1 cellular context compared by ENCODE assay signal in the genomic region with DNA sequence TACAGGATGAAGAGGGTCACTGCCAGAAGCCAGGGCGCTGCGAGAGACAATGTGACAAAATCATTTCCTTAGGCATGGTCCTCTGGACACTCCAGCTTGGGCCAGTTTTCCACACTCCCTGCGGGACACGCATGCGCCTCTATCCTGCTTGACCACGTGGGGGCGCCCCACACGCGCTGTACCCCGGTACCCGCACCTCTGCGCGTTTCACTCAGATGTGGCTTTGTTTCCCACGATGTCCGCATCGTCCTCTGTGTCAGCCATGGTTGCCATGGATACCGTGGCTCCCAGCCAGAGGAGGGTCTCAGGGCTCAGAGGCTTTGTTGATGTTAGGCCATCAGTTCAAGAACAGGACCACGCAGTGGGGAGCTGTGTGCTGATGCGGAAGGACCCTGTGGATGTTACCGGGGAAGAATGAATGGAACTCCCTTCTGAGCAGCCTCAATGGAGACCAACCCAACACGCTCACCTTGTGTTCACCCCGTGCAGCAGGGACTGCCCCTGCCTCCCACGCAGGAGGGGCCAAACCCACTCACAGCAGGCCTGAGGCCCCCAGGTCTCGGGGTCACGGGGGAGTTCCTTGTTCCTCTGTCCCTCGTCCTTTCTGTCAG.
TF ChIP-seq lines count a peak whose summit lies in the region.

No MANE protein-coding gene starts in this region.

TF ChIP-seq in HepG2, 621 proteins besides CTCF, POLR2A, EP300 and RAD21 (continued from another document):
- TF ChIP-seq JUND (CRISPR knock-in tag; IDR thresholded peaks at IDR 0.05) (0 out of 2 replicates have a peak, but pooled peaks have one; percentile 10), KDM2A (CRISPR knock-in tag; IDR thresholded peaks at IDR 0.05; ENCODE audit: borderline replicate concordance, low read depth) (peak; percentile 59; the same call in 1 of the 2 replicates), NONO (IDR thresholded peaks at IDR 0.05) (no peak), NONO (CRISPR knock-in tag; conservative IDR thresholded peaks at IDR 0.05) (0 out of 2 replicates have a peak, but pooled peaks have one; percentile 39), ZNF616 (CRISPR knock-in tag; IDR thresholded peaks at IDR 0.05; ENCODE audit: low read depth) (no peak), ZNF737 (CRISPR knock-in tag; IDR thresholded peaks at IDR 0.05; ENCODE audit: borderline replicate concordance) (no peak), XRCC5 (optimal IDR thresholded peaks at IDR 0.05; ENCODE audit: low read length) (peak; percentile 57), KLF13 (CRISPR knock-in tag; IDR thresholded peaks at IDR 0.05) (no peak)
- TF ChIP-seq, protein P1, sequence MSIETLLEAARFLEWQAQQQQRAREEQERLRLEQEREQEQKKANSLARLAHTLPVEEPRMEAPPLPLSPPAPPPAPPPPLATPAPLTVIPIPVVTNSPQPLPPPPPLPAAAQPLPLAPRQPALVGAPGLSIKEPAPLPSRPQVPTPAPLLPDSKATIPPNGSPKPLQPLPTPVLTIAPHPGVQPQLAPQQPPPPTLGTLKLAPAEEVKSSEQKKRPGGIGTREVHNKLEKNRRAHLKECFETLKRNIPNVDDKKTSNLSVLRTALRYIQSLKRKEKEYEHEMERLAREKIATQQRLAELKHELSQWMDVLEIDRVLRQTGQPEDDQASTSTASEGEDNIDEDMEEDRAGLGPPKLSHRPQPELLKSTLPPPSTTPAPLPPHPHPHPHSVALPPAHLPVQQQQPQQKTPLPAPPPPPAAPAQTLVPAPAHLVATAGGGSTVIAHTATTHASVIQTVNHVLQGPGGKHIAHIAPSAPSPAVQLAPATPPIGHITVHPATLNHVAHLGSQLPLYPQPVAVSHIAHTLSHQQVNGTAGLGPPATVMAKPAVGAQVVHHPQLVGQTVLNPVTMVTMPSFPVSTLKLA (IDR thresholded peaks at IDR 0.05): 0 out of 2 replicates have a peak, but pooled peaks have one; percentile 28
- TF ChIP-seq, protein P2, sequence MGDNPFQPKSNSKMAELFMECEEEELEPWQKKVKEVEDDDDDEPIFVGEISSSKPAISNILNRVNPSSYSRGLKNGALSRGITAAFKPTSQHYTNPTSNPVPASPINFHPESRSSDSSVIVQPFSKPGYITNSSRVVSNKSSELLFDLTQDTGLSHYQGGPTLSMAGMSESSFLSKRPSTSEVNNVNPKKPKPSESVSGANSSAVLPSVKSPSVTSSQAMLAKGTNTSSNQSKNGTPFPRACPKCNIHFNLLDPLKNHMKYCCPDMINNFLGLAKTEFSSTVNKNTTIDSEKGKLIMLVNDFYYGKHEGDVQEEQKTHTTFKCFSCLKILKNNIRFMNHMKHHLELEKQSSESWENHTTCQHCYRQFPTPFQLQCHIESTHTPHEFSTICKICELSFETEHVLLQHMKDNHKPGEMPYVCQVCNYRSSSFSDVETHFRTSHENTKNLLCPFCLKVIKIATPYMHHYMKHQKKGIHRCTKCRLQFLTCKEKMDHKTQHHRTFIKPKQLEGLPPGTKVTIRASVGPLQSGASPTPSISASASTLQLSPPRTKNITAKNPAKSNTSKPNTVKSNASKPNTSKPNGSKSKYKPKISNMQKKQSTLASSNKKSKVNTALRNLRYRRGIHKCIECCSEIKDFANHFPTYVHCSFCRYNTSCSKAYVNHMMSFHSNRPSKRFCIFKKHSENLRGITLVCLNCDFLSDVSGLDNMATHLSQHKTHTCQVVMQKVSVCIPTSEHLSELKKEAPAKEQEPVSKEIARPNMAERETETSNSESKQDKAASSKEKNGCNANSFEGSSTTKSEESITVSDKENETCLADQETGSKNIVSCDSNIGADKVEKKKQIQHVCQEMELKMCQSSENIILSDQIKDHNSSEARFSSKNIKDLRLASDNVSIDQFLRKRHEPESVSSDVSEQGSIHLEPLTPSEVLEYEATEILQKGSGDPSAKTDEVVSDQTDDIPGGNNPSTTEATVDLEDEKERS (CRISPR knock-in tag; IDR thresholded peaks at IDR 0.05): no peak
